Comparison of ENCODE assay signal across 18 cellular contexts in the genomic region with DNA sequence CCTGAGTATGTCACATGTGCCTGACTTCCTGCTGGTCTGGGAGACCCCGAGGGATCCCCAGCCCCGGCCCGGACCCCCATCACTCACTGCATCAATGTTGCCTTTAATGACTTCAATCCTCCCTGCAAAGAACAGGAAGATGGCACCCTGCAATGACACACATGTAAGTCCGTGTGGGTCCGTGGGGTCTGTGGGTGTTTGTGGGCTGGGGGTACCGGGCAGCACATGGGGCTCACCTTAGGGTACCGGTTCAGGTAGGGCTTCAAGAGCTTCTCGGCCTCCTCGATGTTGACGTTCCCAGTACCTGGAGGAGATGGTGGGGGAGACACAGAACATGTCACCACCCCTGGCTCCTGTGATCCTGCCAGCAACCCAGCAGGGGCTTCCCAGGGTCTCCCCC. TPM values are rescaled to one million over a fixed set of nuclear protein-coding genes. Genes with fewer than 3 reads are reported as not detected.
"Had no signal": no experiment of that assay in that cellular context is flagged by ENCODE, and none has a peak within 500 bp of the region (broad histone marks: within the 10 kb centered on the region; RNA-seq: fewer than 3 reads in every experiment).

No MANE protein-coding gene starts in this region.

- H3K9me3 ChIP-seq: MG63, SJSA1 had no signal

- H3K27ac ChIP-seq: SJSA1, SK-N-MC had no signal

- H3K36me3 ChIP-seq: MG63, SJSA1 had no signal

- H3K4me3 ChIP-seq: MG63, SJSA1, SK-N-MC had no signal

- H3K27me3 ChIP-seq: MG63, SJSA1 had no signal

- DNase-seq: Karpas-422, KG1, MG63, NCI-H1092, NCI-H1436, NCI-H187, NCI-H2029, NCI-H2081 treated with DMSO at 0.1 percent for 48 hours, NCI-H2171, NCI-H226, NCI-H446, NCI-H510A, NCI-H774, Right ventricle myocardium superior, RPMI8226, SIG-M5 had no signal

RNA-seq across cellular contexts. Expression of a gene that starts 28.1 kb away (rescaled TPM):
- total RNA-seq: SJSA1 had no signal
